Comparison of ENCODE assay signal across 1 cellular context in genomic region chr4:87065016-87065415, GRCh38.
TF ChIP-seq lines count a peak whose summit lies in the region.

No MANE protein-coding gene starts in this region.

TF ChIP-seq in WTC11, 78 proteins besides CTCF, POLR2A, EP300 and RAD21:
- TF ChIP-seq NFYB (CRISPR knock-in tag; conservative IDR thresholded peaks at IDR 0.05; ENCODE audit: low read depth) = no peak
- no peak for TF ChIP-seq ZNF232 (CRISPR knock-in tag; IDR thresholded peaks at IDR 0.05)
- no peak for TF ChIP-seq ZNF671 (CRISPR knock-in tag; IDR thresholded peaks at IDR 0.05)
TF ChIP-seq in WTC11: peak in this region for 0.
